13 cellular contexts compared by ENCODE assay signal in genomic region chr20:62583424-62583920, GRCh38. TPM values are rescaled to one million over a fixed set of nuclear protein-coding genes. Genes with fewer than 3 reads are reported as not detected.
DNase-seq lines count a peak whose midpoint lies in the region; ATAC-seq and TF ChIP-seq lines count a peak whose summit lies in the region.
"Had no signal": no experiment of that assay in that cellular context is flagged by ENCODE, and none has a peak within 500 bp of the region (broad histone marks: within the 10 kb centered on the region; RNA-seq: fewer than 3 reads in every experiment).

No MANE protein-coding gene starts in this region.

- BruUV-seq in Panc1 (replicated peaks; lab: Mats Ljungman, UMichigan) = no TSS peak

- H3K27ac ChIP-seq in Panc1 (ENCODE audit: low read length) (peak overlapping the region; percentile 59; the same call in 1 of the 2 replicates), neuronal stem cell (replicated peaks; ENCODE audit: low read length) (no peak overlapping the region)
- H3K27ac ChIP-seq: coronary artery, heart right ventricle had no signal

- CTCF ChIA-PET in Panc1 (lab: Charles Lee) = interaction anchor here (0.7 kb wide), 1 partner anchor 16 kb away, joined by 7 read pairs; no protein-coding TSS in a partner anchor

- H3K4ac ChIP-seq in neuronal stem cell (ENCODE audit: low read length) = no peak overlapping the region

- H3K36me3 ChIP-seq in Panc1 (ENCODE audit: control insufficient read depth, insufficient read depth, low read length) (no peaks in the 10 kb centered on the region), neuronal stem cell (replicated peaks in 1 of 2; ENCODE audit: control insufficient read depth in 2 of 2, insufficient read depth in 2 of 2, low read length in 2 of 2) (no peaks in the 10 kb centered on the region)
- H3K36me3 ChIP-seq: heart right ventricle had no signal

- H2BK12ac ChIP-seq in neuronal stem cell (ENCODE audit: low read length) = peak overlapping the region; percentile 16

- H3K4me1 ChIP-seq in Panc1 (ENCODE audit: control insufficient read depth, insufficient read depth, low read length) (peaks cover 53% of the 10 kb centered on the region), neuronal stem cell (ENCODE audit: control insufficient read depth in 2 of 2, insufficient read depth in 1 of 2, low read depth in 1 of 2, low read length in 2 of 2) (peaks cover 0 to 11% of the 10 kb centered on the region in 2 donors)

- POLR2A ChIA-PET in Panc1 (lab: Charles Lee) = no interaction called here

- H3K9me3 ChIP-seq in Panc1 (ENCODE audit: control insufficient read depth, insufficient read depth, low read depth, low read length) (no peaks in the 10 kb centered on the region), neuronal stem cell (replicated peaks in 1 of 2; ENCODE audit: control insufficient read depth in 2 of 2, insufficient read depth in 1 of 2, low read depth in 1 of 2, low read length in 2 of 2) (no peaks in the 10 kb centered on the region)
- H3K9me3 ChIP-seq: heart right ventricle had no signal

- no peak overlapping the region for H4K91ac ChIP-seq in neuronal stem cell (ENCODE audit: low read depth, low read length, poor library complexity)

- no peak overlapping the region for H3K14ac ChIP-seq in neuronal stem cell (ENCODE audit: low read length)

- WGBS in neuronal stem cell (ENCODE audit: extremely low coverage in 2 of 2, insufficient read length in 2 of 2, insufficient replicate concordance in 1 of 2), 2 donors = no CpG with 5 or more reads among the region's 12 CpGs

- no peak for TF ChIP-seq CTCF in Panc1 (IDR thresholded peaks at IDR 0.05)

- H2AK5ac ChIP-seq in neuronal stem cell (ENCODE audit: low read depth, low read length) = no peak overlapping the region

- ATAC-seq in Panc1 = no peak

- no peak overlapping the region for H2AFZ ChIP-seq in neuronal stem cell (ENCODE audit: low read length)

- no peak overlapping the region for H2BK120ac ChIP-seq in neuronal stem cell (ENCODE audit: low read depth, low read length)

- intact Hi-C loops in Panc1 (cut with micrococcal nuclease; ENCODE audit: unreplicated experiment) = no loop called here

- H3K79me1 ChIP-seq in neuronal stem cell (ENCODE audit: low read depth, low read length) = no peaks in the 10 kb centered on the region

- H3K23ac ChIP-seq in neuronal stem cell (ENCODE audit: low read depth, low read length, poor library complexity) = no peak overlapping the region

- in situ Hi-C loops in Panc1 (cut with HindIII; ENCODE audit: low pct_unique_long_range_greater_than_20kb, low sequenced_read_pairs) = no loop called here

- H3K18ac ChIP-seq in neuronal stem cell (ENCODE audit: low read length) = no peak overlapping the region

- no peaks in the 10 kb centered on the region for H3K27me3 ChIP-seq in Panc1 (ENCODE audit: control insufficient read depth, insufficient read depth, low read length)
- H3K27me3 ChIP-seq in neuronal stem cell (ENCODE audit: control insufficient read depth in 3 of 3, insufficient read depth in 3 of 3, low read depth in 1 of 3, low read length in 3 of 3) = peaks cover 0 to 48% (median 0%) of the 10 kb centered on the region in 3 experiments

- H2BK15ac ChIP-seq in neuronal stem cell (ENCODE audit: low read length) = no peak overlapping the region

- no peak overlapping the region for H4K8ac ChIP-seq in neuronal stem cell (ENCODE audit: low read depth, low read length)

- H3K9ac ChIP-seq in neuronal stem cell (ENCODE audit: low read depth, low read length, poor library complexity) = peak overlapping the region; percentile 3

- H2BK5ac ChIP-seq in neuronal stem cell (ENCODE audit: low read length) = no peak overlapping the region

- DNase-seq in DMS 273 treated with DMSO at 0.1 percent for 48 hours (lab: John Stamatoyannopoulos, UW) (peak; percentile 19), Panc1 (ENCODE audit: low read depth, low spot score) (no peak), fibroblast of peridontal ligament (ENCODE audit: extremely low read depth) (peak; percentile 29), neuronal stem cell (ENCODE audit: low spot score) (no peak), NOMO-1 treated with DMSO at 0.1 percent for 48 hours (lab: John Stamatoyannopoulos, UW; ENCODE audit: unreplicated experiment) (no peak), NCI-H1417 (lab: John Stamatoyannopoulos, UW) (no peak), NCI-H524 treated with DMSO at 0.1 percent for 48 hours (lab: John Stamatoyannopoulos, UW) (no peak)
- DNase-seq in stimulated activated CD4-positive, alpha-beta T cell treated with anti-CD3 and anti-CD28 coated beads, Interleukin-2, amount 100 ng/mL, for 24 hours = no peak
- DNase-seq: heart right ventricle; NCI-H510A treated with DMSO at 0.1 percent for 48 hours; SHP77; stimulated activated CD4-positive, alpha-beta T cell treated with anti-CD3 and anti-CD28 coated beads, Interleukin-4, amount 100 ng/mL, for 4 hours had no signal

- H3K4me3 ChIP-seq in Panc1 (ENCODE audit: low read depth in 2 of 2, low read length in 2 of 2) (no peak overlapping the region), neuronal stem cell (ENCODE audit: low read length in 2 of 2) (no peak overlapping the region)
- H3K4me3 ChIP-seq: coronary artery, heart right ventricle had no signal

- no peak overlapping the region for H3K4me2 ChIP-seq in neuronal stem cell (ENCODE audit: insufficient read depth, low read length, poor library complexity, severe bottlenecking)

RNA-seq across cellular contexts. Expression of gene SLCO4A1, which starts 58.8 kb away (rescaled TPM):
- 167 TPM for total RNA-seq in Panc1 (2021; ENCODE audit: unreplicated experiment)
- polyA plus RNA-seq in Panc1 (2012; ENCODE audit: insufficient read length) = 145 TPM
- 3.5 TPM for polyA plus RNA-seq in neuronal stem cell (2013, experiment 1 of 2)
- polyA plus RNA-seq in neuronal stem cell (2013, experiment 2 of 2) = 3.9 TPM

Comparison
In these comparisons a context has a peak if more than half of its experiments do, and no peak if none do; other contexts are left out.
1. DNase-seq: peak in DMS 273 treated with DMSO at 0.1 percent for 48 hours (single experiment) and fibroblast of peridontal ligament (single experiment); none in Panc1 (single experiment), neuronal stem cell (single experiment), NOMO-1 treated with DMSO at 0.1 percent for 48 hours (single experiment), stimulated activated CD4-positive, alpha-beta T cell treated with anti-CD3 and anti-CD28 coated beads, Interleukin-2, amount 100 ng/mL, for 24 hours (0 of 2), NCI-H1417 (0 of 3) and NCI-H524 treated with DMSO at 0.1 percent for 48 hours (single experiment).